Comparison of ENCODE assay signal across 8 cellular contexts in genomic region chr1:113677250-113678158, GRCh38.
A peak's percentile ranks its signal among the peaks of the same experiment; 100 is the strongest.
DNase-seq lines count a peak whose midpoint lies in the region; ATAC-seq, FAIRE-seq and TF ChIP-seq lines count a peak whose summit lies in the region.

No MANE protein-coding gene starts in this region.

- H3K4me3 ChIP-seq in GM23338, result no peak overlapping the region
- no peak overlapping the region for H3K4me3 ChIP-seq in keratinocyte (ENCODE audit: control insufficient read depth in 2 of 3, extremely low read depth in 1 of 3, insufficient read depth in 2 of 3, low read depth in 1 of 3, low read length in 3 of 3)
- H3K4me3 ChIP-seq in transverse colon, result no peak overlapping the region

- TF ChIP-seq CTCF in CD4-positive, alpha-beta T cell (IDR thresholded peaks at IDR 0.05), result peak; percentile 69
- TF ChIP-seq CTCF in GM23338 (conservative IDR thresholded peaks at IDR 0.05; ENCODE audit: low read depth in 2 of 2) (peak; percentile 70 to 82), brain (conservative IDR thresholded peaks at IDR 0.05) (peak; percentile 82 to 89), keratinocyte (optimal IDR thresholded peaks at IDR 0.05 in 1 of 3, IDR thresholded peaks at IDR 0.05 in 1 of 3, conservative IDR thresholded peaks at IDR 0.05 in 1 of 3; ENCODE audit: extremely low read depth in 1 of 3, insufficient read depth in 2 of 3, low read length in 3 of 3) (peak; percentile 7 to 37 (median 25)), transverse colon (IDR thresholded peaks at IDR 0.05) (peak; percentile 56 to 62 (median 57))

- CTCF ChIA-PET in CD4-positive, alpha-beta T cell (lab: Charles Lee), result interaction anchor here (1.2 to 1.7 kb wide), 2 partner anchors 605 to 962 kb away, joined by 3 to 7 read pairs; partner anchors contain the start of genes LRIG2 and PPM1J
- CTCF ChIA-PET in activated CD8-positive, alpha-beta memory T cell treated with anti-CD3 and anti-CD28 coated beads, Interleukin-2, amount 10 ng/mL, durations not matched to agents 7 days and 5 days (lab: Charles Lee), result interaction anchor here (0.6 to 1.4 kb wide), 5 partner anchors 11 to 605 kb away, joined by 3 to 4 read pairs (median 3); partner anchors contain the start of gene LRIG2

- no peak overlapping the region for H3K4me2 ChIP-seq in GM23338
- no peak overlapping the region for H3K4me2 ChIP-seq in keratinocyte (ENCODE audit: control insufficient read depth, extremely low read depth, insufficient read depth, low read depth, low read length)

- H3K4me1 ChIP-seq in GM23338 (ENCODE audit: insufficient read depth) (peaks cover 2% of the 10 kb centered on the region; the same call in 1 of the 2 replicates), keratinocyte (ENCODE audit: control insufficient read depth, extremely low read depth, insufficient read depth, low read length) (no peaks in the 10 kb centered on the region), transverse colon (peaks cover 0 to 9% (median 0%) of the 10 kb centered on the region in 4 donors)

- H3F3A ChIP-seq in GM23338 (replicated peaks; ENCODE audit: low read depth), result no peaks in the 10 kb centered on the region

- no peak overlapping the region for H3K9ac ChIP-seq in keratinocyte (ENCODE audit: control insufficient read depth, extremely low read depth, insufficient read depth, low read length)

- H4K20me1 ChIP-seq in GM23338 (replicated peaks; ENCODE audit: insufficient read depth) (no peaks in the 10 kb centered on the region), keratinocyte (ENCODE audit: control insufficient read depth, extremely low read depth, insufficient read depth, low read length) (no peaks in the 10 kb centered on the region)

- H3K27ac Mint-ChIP-seq in CD4-positive, alpha-beta T cell, result no peak overlapping the region
- H3K27ac Mint-ChIP-seq in GM23338 (no peak overlapping the region), brain (peak overlapping the region in 4 of 5 experiments; percentile 16 to 72 (median 67))
- no peak overlapping the region for H3K27ac Mint-ChIP-seq in activated CD8-positive, alpha-beta memory T cell treated with anti-CD3 and anti-CD28 coated beads, Interleukin-2, amount 10 ng/mL, durations not matched to agents 7 days and 5 days

- dilution Hi-C loops in keratinocyte (cut with MboI; ENCODE audit: extremely low pct_ligation_motif_present, low sequenced_read_pairs), result no loop called here

- no peak overlapping the region for H3K27ac ChIP-seq in CD4-positive, alpha-beta T cell (ENCODE audit: low read depth, low read length)
- H3K27ac ChIP-seq in GM23338 (ENCODE audit: low read depth), result no peak overlapping the region
- H3K27ac ChIP-seq in keratinocyte (ENCODE audit: control insufficient read depth, insufficient read depth, low read length), result no peak overlapping the region
- no peak overlapping the region for H3K27ac ChIP-seq in transverse colon

- intact Hi-C loops in CD4-positive, alpha-beta T cell (cut with DNase I, micrococcal nuclease), result loop anchor here (1.0 to 10.0 kb wide), 5 partner anchors 537 to 961 kb away; partner anchors contain the start of gene PPM1J (in 1 of the 2)
- intact Hi-C loops in transverse colon (cut with DNase I; ENCODE audit: low total_unique reads), result loop anchor here (5.0 kb wide), 1 partner anchor 535 kb away; no protein-coding TSS in a partner anchor

- no peaks in the 10 kb centered on the region for H3K9me1 ChIP-seq in keratinocyte (ENCODE audit: control insufficient read depth, extremely low read depth, insufficient read depth, low read length)

- H3K27me3 ChIP-seq in CD4-positive, alpha-beta T cell (ENCODE audit: control insufficient read depth, insufficient read depth, low read length), result no peaks in the 10 kb centered on the region
- no peaks in the 10 kb centered on the region for H3K27me3 ChIP-seq in GM23338 (ENCODE audit: insufficient read depth)
- H3K27me3 ChIP-seq in keratinocyte (ENCODE audit: control insufficient read depth, extremely low read depth, insufficient read depth, low read length), result no peaks in the 10 kb centered on the region
- H3K27me3 ChIP-seq in transverse colon, result no peaks in the 10 kb centered on the region

- H3K9me3 Mint-ChIP-seq in CD4-positive, alpha-beta T cell, result no peaks in the 10 kb centered on the region
- H3K9me3 Mint-ChIP-seq in GM23338 (no peaks in the 10 kb centered on the region), brain (no peaks in the 10 kb centered on the region)
- no peaks in the 10 kb centered on the region for H3K9me3 Mint-ChIP-seq in activated CD8-positive, alpha-beta memory T cell treated with anti-CD3 and anti-CD28 coated beads, Interleukin-2, amount 10 ng/mL, durations not matched to agents 7 days and 5 days (ENCODE audit: low read depth)

- no peaks in the 10 kb centered on the region for H3K4me1 Mint-ChIP-seq in CD4-positive, alpha-beta T cell (ENCODE audit: low read depth)
- peaks cover 11% of the 10 kb centered on the region; the same call in 2 of the 3 replicates for H3K4me1 Mint-ChIP-seq in GM23338
- peaks cover 15% of the 10 kb centered on the region for H3K4me1 Mint-ChIP-seq in brain
- peaks cover 12% of the 10 kb centered on the region for H3K4me1 Mint-ChIP-seq in activated CD8-positive, alpha-beta memory T cell treated with anti-CD3 and anti-CD28 coated beads, Interleukin-2, amount 10 ng/mL, durations not matched to agents 7 days and 5 days

- in situ Hi-C loops in transverse colon (cut with MboI; ENCODE audit: low pct_ligation_motif_present in 1 of 4, low pct_unique_long_range_greater_than_20kb in 1 of 4, low sequenced_read_pairs in 3 of 4), result loop anchor here in 1 of 4 donors (25.0 kb wide), 1 partner anchor 565 kb away; no protein-coding TSS in a partner anchor

- H2AFZ ChIP-seq in GM23338, result no peak overlapping the region
- H2AFZ ChIP-seq in keratinocyte (ENCODE audit: control insufficient read depth, low read length), result no peak overlapping the region

- no peaks in the 10 kb centered on the region for H3K36me3 ChIP-seq in GM23338 (ENCODE audit: insufficient read depth)
- no peaks in the 10 kb centered on the region for H3K36me3 ChIP-seq in keratinocyte (ENCODE audit: control insufficient read depth in 2 of 2, extremely low read depth in 1 of 2, insufficient read depth in 2 of 2, low read length in 2 of 2)
- H3K36me3 ChIP-seq in transverse colon, result peaks cover 0 to 8% (median 3%) of the 10 kb centered on the region in 4 donors

- no peak overlapping the region for H3K4me3 Mint-ChIP-seq in CD4-positive, alpha-beta T cell
- no peak overlapping the region for H3K4me3 Mint-ChIP-seq in GM23338
- H3K4me3 Mint-ChIP-seq in brain, result no peak overlapping the region
- no peak overlapping the region for H3K4me3 Mint-ChIP-seq in activated CD8-positive, alpha-beta memory T cell treated with anti-CD3 and anti-CD28 coated beads, Interleukin-2, amount 10 ng/mL, durations not matched to agents 7 days and 5 days

- ATAC-seq in CD4-positive, alpha-beta T cell (ENCODE audit: poor library complexity), result peak; percentile 49
- peak; percentile 62; the same call in 2 of the 3 replicates for ATAC-seq in GM23338
- ATAC-seq in activated CD8-positive, alpha-beta memory T cell treated with anti-CD3 and anti-CD28 coated beads, Interleukin-2, amount 10 ng/mL, durations not matched to agents 7 days and 5 days, result no peak

- no peaks in the 10 kb centered on the region for H3K9me2 ChIP-seq in GM23338 (ENCODE audit: insufficient read depth)

- no peak for DNase-seq in CD4-positive, alpha-beta T cell
- peak; percentile 74 for DNase-seq in GM23338 (ENCODE audit: low spot score)
- peak; percentile 68 for DNase-seq in NCI-H510A treated with DMSO at 0.1 percent for 48 hours (lab: John Stamatoyannopoulos, UW)
- no peak for DNase-seq in keratinocyte (ENCODE audit: low read depth, low spot score)
- no peak for DNase-seq in transverse colon
- DNase-seq in activated naive CD4-positive, alpha-beta T cell treated with anti-CD3 and anti-CD28 coated beads, Interleukin-2, amount 50 U/mL, for 16 hours, result no peak
- no peak for DNase-seq in activated CD8-positive, alpha-beta memory T cell treated with anti-CD3 and anti-CD28 coated beads, Interleukin-2, amount 10 ng/mL, durations not matched to agents 7 days and 5 days

- WGBS in transverse colon (ENCODE audit: low coverage in 1 of 2), 2 donors, result 60 to 61% methylated on average over 2 to 7 of the region's 7 CpGs

- no peak for FAIRE-seq in keratinocyte (lab: Jason Lieb, UNC)

- POLR2A ChIA-PET in CD4-positive, alpha-beta T cell (lab: Charles Lee), result no interaction called here

- no peak for TF ChIP-seq EP300 in transverse colon (IDR thresholded peaks at IDR 0.05; ENCODE audit: low read depth)

- TF ChIP-seq POLR2A in transverse colon (IDR thresholded peaks at IDR 0.05), result no peak

- H3K79me2 ChIP-seq in GM23338 (replicated peaks; ENCODE audit: insufficient read depth), result no peaks in the 10 kb centered on the region
- no peaks in the 10 kb centered on the region for H3K79me2 ChIP-seq in keratinocyte (ENCODE audit: control insufficient read depth, insufficient read depth, low read length)

- no peaks in the 10 kb centered on the region for H3K27me3 Mint-ChIP-seq in CD4-positive, alpha-beta T cell
- H3K27me3 Mint-ChIP-seq in GM23338 (ENCODE audit: insufficient read depth, low read depth, poor library complexity), result no peaks in the 10 kb centered on the region
- no peaks in the 10 kb centered on the region for H3K27me3 Mint-ChIP-seq in brain
- H3K27me3 Mint-ChIP-seq in activated CD8-positive, alpha-beta memory T cell treated with anti-CD3 and anti-CD28 coated beads, Interleukin-2, amount 10 ng/mL, durations not matched to agents 7 days and 5 days, result no peaks in the 10 kb centered on the region

- H3K36me3 Mint-ChIP-seq in CD4-positive, alpha-beta T cell (ENCODE audit: low read depth), result peaks cover 8% of the 10 kb centered on the region
- H3K36me3 Mint-ChIP-seq in GM23338 (ENCODE audit: low read depth), result no peaks in the 10 kb centered on the region; the same call in 2 of the 3 replicates
- peaks cover 10% of the 10 kb centered on the region for H3K36me3 Mint-ChIP-seq in brain
- H3K36me3 Mint-ChIP-seq in activated CD8-positive, alpha-beta memory T cell treated with anti-CD3 and anti-CD28 coated beads, Interleukin-2, amount 10 ng/mL, durations not matched to agents 7 days and 5 days, result no peaks in the 10 kb centered on the region

- H3K9me3 ChIP-seq in CD4-positive, alpha-beta T cell (ENCODE audit: control insufficient read depth, low read length), result no peaks in the 10 kb centered on the region
- H3K9me3 ChIP-seq in keratinocyte (ENCODE audit: control insufficient read depth, low read depth, low read length), result no peaks in the 10 kb centered on the region
- H3K9me3 ChIP-seq in transverse colon, result no peaks in the 10 kb centered on the region

TF ChIP-seq in GM23338, 12 proteins besides CTCF, POLR2A, EP300 and RAD21 (continues in another document):
- TF ChIP-seq JUNB (IDR thresholded peaks at IDR 0.05; ENCODE audit: unreplicated experiment) (no peak), ZNF331 (CRISPR knock-in tag; IDR thresholded peaks at IDR 0.05; ENCODE audit: low read depth) (no peak), POLR2AphosphoS5 (IDR thresholded peaks at IDR 0.05; ENCODE audit: low read depth) (no peak), NANOG (IDR thresholded peaks at IDR 0.05; ENCODE audit: borderline replicate concordance) (no peak), ZNF114 (CRISPR knock-in tag; IDR thresholded peaks at IDR 0.05) (no peak)

Comparison
In these comparisons a context has a peak if more than half of its experiments do, and no peak if none do; other contexts are left out.
1. DNase-seq: peak in GM23338 (single experiment) and NCI-H510A treated with DMSO at 0.1 percent for 48 hours (single experiment); none in CD4-positive, alpha-beta T cell (0 of 10), keratinocyte (single experiment), transverse colon (single experiment), activated naive CD4-positive, alpha-beta T cell treated with anti-CD3 and anti-CD28 coated beads, Interleukin-2, amount 50 U/mL, for 16 hours (single experiment) and activated CD8-positive, alpha-beta memory T cell treated with anti-CD3 and anti-CD28 coated beads, Interleukin-2, amount 10 ng/mL, durations not matched to agents 7 days and 5 days (single experiment).
2. H3K27ac Mint-ChIP-seq: peak in brain (4 of 5); none in CD4-positive, alpha-beta T cell (single experiment), GM23338 (single experiment) and activated CD8-positive, alpha-beta memory T cell treated with anti-CD3 and anti-CD28 coated beads, Interleukin-2, amount 10 ng/mL, durations not matched to agents 7 days and 5 days (single experiment).
3. CTCF ChIP-seq: peak in every context shown above with its lines; median percentile 86 in brain; 76 in GM23338; 69 in CD4-positive, alpha-beta T cell; 57 in transverse colon; 25 in keratinocyte.